1 cellular context compared by ENCODE assay signal in the genomic region with DNA sequence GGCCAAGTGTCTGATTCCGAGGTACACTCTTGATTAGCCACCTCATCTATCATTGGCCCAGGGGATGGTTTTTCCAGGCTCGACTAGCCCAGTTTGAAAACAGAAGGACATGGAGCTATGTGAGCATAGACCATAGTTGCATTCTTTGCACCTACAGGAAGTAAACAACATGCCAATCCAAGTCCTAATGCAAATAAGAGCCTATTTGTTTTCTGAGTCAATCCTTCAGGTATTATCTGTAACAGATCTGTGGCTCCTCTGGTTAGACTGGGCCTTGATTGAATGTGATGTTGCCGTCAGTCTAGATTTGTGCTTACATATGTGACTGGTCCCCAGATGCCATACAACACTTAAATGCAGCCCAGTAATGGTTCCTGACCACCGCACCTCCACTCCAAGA.
TF ChIP-seq lines count a peak whose summit lies in the region.

No MANE protein-coding gene starts in this region.

TF ChIP-seq in HepG2, 621 proteins besides CTCF, POLR2A, EP300 and RAD21 (continued from another document and continues in another):
- TF ChIP-seq, protein P1, sequence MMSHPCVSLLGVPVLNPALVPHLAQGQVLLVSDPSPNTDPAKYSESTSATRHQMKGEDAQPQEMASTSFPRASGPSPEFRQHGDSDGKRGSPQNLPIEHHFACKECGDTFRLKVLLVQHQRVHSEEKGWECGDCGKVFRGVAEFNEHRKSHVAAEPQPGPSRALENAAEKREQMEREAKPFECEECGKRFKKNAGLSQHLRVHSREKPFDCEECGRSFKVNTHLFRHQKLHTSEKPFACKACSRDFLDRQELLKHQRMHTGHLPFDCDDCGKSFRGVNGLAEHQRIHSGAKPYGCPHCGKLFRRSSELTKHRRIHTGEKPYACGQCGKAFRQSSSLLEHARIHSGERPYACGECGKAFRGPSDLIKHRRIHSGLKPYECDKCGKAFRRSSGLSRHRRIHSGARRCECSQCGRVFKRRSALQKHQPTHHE (CRISPR knock-in tag; IDR thresholded peaks at IDR 0.05; ENCODE audit: borderline replicate concordance): no peak
- TF ChIP-seq, protein P2, sequence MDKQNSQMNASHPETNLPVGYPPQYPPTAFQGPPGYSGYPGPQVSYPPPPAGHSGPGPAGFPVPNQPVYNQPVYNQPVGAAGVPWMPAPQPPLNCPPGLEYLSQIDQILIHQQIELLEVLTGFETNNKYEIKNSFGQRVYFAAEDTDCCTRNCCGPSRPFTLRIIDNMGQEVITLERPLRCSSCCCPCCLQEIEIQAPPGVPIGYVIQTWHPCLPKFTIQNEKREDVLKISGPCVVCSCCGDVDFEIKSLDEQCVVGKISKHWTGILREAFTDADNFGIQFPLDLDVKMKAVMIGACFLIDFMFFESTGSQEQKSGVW (CRISPR knock-in tag; IDR thresholded peaks at IDR 0.05; ENCODE audit: borderline replicate concordance): no peak
- TF ChIP-seq, protein P3, sequence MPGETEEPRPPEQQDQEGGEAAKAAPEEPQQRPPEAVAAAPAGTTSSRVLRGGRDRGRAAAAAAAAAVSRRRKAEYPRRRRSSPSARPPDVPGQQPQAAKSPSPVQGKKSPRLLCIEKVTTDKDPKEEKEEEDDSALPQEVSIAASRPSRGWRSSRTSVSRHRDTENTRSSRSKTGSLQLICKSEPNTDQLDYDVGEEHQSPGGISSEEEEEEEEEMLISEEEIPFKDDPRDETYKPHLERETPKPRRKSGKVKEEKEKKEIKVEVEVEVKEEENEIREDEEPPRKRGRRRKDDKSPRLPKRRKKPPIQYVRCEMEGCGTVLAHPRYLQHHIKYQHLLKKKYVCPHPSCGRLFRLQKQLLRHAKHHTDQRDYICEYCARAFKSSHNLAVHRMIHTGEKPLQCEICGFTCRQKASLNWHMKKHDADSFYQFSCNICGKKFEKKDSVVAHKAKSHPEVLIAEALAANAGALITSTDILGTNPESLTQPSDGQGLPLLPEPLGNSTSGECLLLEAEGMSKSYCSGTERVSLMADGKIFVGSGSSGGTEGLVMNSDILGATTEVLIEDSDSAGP (CRISPR knock-in tag; IDR thresholded peaks at IDR 0.05; ENCODE audit: borderline replicate concordance): no peak
- TF ChIP-seq RFXAP (CRISPR knock-in tag; IDR thresholded peaks at IDR 0.05; ENCODE audit: borderline replicate concordance) (no peak), HNRNPL (IDR thresholded peaks at IDR 0.05; ENCODE audit: low read depth, low read length) (no peak), SNAPC2 (CRISPR knock-in tag; IDR thresholded peaks at IDR 0.05) (no peak), PCBP1 (IDR thresholded peaks at IDR 0.05; ENCODE audit: borderline replicate concordance, low read depth, low read length) (no peak), POLR2AphosphoS5 (IDR thresholded peaks at IDR 0.05; ENCODE audit: low read depth, low read length) (no peak), ZNF354B (CRISPR knock-in tag; IDR thresholded peaks at IDR 0.05) (no peak), ZNF292 (CRISPR knock-in tag; IDR thresholded peaks at IDR 0.05; ENCODE audit: borderline replicate concordance, low read depth) (no peak), FOXJ3 (CRISPR knock-in tag; IDR thresholded peaks at IDR 0.05; ENCODE audit: borderline replicate concordance) (peak; percentile 73; the same call in 1 of the 2 replicates), PPARG (CRISPR knock-in tag; conservative IDR thresholded peaks at IDR 0.05) (peak; percentile 70), SAFB2 (CRISPR knock-in tag; IDR thresholded peaks at IDR 0.05; ENCODE audit: borderline replicate concordance, low read depth) (no peak), ATRX (CRISPR knock-in tag; IDR thresholded peaks at IDR 0.05; ENCODE audit: borderline replicate concordance) (no peak), FLYWCH1 (CRISPR knock-in tag; IDR thresholded peaks at IDR 0.05) (no peak), KMT2A (CRISPR knock-in tag; IDR thresholded peaks at IDR 0.05) (no peak), SSRP1 (CRISPR knock-in tag; IDR thresholded peaks at IDR 0.05) (no peak), SKI (IDR thresholded peaks at IDR 0.05; ENCODE audit: partially characterized antibody) (peak; percentile 85), HMG20A (CRISPR knock-in tag; IDR thresholded peaks at IDR 0.05; ENCODE audit: borderline replicate concordance) (peak; percentile 99), EHMT2 (IDR thresholded peaks at IDR 0.05; ENCODE audit: borderline replicate concordance, low read depth, low read length) (no peak), ZNF256 (CRISPR knock-in tag; conservative IDR thresholded peaks at IDR 0.05) (no peak), MEF2D (CRISPR knock-in tag; IDR thresholded peaks at IDR 0.05) (peak; percentile 64; the same call in 1 of the 2 replicates), MAZ (IDR thresholded peaks at IDR 0.05; ENCODE audit: borderline replicate concordance, low read depth, low read length) (no peak), MAZ (CRISPR knock-in tag; IDR thresholded peaks at IDR 0.05; ENCODE audit: low read depth) (no peak), MTA1 (CRISPR knock-in tag; IDR thresholded peaks at IDR 0.05; ENCODE audit: borderline replicate concordance) (no peak)
- TF ChIP-seq, protein P4, sequence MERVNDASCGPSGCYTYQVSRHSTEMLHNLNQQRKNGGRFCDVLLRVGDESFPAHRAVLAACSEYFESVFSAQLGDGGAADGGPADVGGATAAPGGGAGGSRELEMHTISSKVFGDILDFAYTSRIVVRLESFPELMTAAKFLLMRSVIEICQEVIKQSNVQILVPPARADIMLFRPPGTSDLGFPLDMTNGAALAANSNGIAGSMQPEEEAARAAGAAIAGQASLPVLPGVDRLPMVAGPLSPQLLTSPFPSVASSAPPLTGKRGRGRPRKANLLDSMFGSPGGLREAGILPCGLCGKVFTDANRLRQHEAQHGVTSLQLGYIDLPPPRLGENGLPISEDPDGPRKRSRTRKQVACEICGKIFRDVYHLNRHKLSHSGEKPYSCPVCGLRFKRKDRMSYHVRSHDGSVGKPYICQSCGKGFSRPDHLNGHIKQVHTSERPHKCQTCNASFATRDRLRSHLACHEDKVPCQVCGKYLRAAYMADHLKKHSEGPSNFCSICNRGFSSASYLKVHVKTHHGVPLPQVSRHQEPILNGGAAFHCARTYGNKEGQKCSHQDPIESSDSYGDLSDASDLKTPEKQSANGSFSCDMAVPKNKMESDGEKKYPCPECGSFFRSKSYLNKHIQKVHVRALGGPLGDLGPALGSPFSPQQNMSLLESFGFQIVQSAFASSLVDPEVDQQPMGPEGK (CRISPR knock-in tag; IDR thresholded peaks at IDR 0.05): no peak; the same call in 1 of the 2 replicates
- TF ChIP-seq, protein P5, sequence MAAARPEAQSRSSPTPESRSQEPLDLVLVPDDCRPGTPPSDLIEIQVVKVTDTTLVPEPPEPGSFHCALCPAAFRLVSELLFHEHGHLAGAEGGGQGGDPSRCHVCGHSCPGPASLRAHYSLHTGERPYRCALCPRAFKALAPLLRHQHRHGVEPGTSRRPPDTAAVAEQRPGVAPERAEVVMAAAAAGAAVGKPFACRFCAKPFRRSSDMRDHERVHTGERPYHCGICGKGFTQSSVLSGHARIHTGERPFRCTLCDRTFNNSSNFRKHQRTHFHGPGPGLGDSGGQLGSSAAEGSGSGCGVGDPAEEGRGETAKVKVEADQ (CRISPR knock-in tag; IDR thresholded peaks at IDR 0.05; ENCODE audit: borderline replicate concordance): no peak
- TF ChIP-seq, protein P6, sequence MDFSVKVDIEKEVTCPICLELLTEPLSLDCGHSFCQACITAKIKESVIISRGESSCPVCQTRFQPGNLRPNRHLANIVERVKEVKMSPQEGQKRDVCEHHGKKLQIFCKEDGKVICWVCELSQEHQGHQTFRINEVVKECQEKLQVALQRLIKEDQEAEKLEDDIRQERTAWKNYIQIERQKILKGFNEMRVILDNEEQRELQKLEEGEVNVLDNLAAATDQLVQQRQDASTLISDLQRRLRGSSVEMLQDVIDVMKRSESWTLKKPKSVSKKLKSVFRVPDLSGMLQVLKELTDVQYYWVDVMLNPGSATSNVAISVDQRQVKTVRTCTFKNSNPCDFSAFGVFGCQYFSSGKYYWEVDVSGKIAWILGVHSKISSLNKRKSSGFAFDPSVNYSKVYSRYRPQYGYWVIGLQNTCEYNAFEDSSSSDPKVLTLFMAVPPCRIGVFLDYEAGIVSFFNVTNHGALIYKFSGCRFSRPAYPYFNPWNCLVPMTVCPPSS (IDR thresholded peaks at IDR 0.05): no peak
- TF ChIP-seq, protein P7, sequence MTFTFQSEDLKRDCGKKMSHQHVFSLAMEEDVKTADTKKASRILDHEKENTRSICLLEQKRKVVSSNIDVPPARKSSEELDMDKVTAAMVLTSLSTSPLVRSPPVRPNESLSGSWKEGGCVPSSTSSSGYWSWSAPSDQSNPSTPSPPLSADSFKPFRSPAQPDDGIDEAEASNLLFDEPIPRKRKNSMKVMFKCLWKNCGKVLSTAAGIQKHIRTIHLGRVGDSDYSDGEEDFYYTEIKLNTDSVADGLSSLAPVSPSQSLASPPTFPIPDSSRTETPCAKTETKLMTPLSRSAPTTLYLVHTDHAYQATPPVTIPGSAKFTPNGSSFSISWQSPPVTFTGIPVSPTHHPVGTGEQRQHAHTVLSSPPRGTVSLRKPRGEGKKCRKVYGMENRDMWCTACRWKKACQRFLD (CRISPR knock-in tag; IDR thresholded peaks at IDR 0.05; ENCODE audit: borderline replicate concordance): no peak
- TF ChIP-seq, protein P8, sequence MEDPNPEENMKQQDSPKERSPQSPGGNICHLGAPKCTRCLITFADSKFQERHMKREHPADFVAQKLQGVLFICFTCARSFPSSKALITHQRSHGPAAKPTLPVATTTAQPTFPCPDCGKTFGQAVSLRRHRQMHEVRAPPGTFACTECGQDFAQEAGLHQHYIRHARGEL (CRISPR knock-in tag; IDR thresholded peaks at IDR 0.05): no peak
- TF ChIP-seq, protein P9, sequence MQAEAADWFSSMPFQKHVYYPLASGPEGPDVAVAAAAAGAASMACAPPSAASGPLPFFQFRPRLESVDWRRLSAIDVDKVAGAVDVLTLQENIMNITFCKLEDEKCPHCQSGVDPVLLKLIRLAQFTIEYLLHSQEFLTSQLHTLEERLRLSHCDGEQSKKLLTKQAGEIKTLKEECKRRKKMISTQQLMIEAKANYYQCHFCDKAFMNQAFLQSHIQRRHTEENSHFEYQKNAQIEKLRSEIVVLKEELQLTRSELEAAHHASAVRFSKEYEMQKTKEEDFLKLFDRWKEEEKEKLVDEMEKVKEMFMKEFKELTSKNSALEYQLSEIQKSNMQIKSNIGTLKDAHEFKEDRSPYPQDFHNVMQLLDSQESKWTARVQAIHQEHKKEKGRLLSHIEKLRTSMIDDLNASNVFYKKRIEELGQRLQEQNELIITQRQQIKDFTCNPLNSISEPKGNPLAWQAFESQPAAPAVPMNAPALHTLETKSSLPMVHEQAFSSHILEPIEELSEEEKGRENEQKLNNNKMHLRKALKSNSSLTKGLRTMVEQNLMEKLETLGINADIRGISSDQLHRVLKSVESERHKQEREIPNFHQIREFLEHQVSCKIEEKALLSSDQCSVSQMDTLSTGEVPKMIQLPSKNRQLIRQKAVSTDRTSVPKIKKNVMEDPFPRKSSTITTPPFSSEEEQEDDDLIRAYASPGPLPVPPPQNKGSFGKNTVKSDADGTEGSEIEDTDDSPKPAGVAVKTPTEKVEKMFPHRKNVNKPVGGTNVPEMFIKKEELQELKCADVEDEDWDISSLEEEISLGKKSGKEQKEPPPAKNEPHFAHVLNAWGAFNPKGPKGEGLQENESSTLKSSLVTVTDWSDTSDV (CRISPR knock-in tag; IDR thresholded peaks at IDR 0.05): no peak
- TF ChIP-seq, protein P10, sequence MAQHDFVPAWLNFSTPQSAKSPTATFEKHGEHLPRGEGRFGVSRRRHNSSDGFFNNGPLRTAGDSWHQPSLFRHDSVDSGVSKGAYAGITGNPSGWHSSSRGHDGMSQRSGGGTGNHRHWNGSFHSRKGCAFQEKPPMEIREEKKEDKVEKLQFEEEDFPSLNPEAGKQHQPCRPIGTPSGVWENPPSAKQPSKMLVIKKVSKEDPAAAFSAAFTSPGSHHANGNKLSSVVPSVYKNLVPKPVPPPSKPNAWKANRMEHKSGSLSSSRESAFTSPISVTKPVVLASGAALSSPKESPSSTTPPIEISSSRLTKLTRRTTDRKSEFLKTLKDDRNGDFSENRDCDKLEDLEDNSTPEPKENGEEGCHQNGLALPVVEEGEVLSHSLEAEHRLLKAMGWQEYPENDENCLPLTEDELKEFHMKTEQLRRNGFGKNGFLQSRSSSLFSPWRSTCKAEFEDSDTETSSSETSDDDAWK (CRISPR knock-in tag; IDR thresholded peaks at IDR 0.05): no peak
- TF ChIP-seq, protein P11, sequence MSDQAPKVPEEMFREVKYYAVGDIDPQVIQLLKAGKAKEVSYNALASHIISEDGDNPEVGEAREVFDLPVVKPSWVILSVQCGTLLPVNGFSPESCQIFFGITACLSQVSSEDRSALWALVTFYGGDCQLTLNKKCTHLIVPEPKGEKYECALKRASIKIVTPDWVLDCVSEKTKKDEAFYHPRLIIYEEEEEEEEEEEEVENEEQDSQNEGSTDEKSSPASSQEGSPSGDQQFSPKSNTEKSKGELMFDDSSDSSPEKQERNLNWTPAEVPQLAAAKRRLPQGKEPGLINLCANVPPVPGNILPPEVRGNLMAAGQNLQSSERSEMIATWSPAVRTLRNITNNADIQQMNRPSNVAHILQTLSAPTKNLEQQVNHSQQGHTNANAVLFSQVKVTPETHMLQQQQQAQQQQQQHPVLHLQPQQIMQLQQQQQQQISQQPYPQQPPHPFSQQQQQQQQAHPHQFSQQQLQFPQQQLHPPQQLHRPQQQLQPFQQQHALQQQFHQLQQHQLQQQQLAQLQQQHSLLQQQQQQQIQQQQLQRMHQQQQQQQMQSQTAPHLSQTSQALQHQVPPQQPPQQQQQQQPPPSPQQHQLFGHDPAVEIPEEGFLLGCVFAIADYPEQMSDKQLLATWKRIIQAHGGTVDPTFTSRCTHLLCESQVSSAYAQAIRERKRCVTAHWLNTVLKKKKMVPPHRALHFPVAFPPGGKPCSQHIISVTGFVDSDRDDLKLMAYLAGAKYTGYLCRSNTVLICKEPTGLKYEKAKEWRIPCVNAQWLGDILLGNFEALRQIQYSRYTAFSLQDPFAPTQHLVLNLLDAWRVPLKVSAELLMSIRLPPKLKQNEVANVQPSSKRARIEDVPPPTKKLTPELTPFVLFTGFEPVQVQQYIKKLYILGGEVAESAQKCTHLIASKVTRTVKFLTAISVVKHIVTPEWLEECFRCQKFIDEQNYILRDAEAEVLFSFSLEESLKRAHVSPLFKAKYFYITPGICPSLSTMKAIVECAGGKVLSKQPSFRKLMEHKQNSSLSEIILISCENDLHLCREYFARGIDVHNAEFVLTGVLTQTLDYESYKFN (CRISPR knock-in tag; conservative IDR thresholded peaks at IDR 0.05): peak; percentile 81
